ENCODE assay signal across 8 cellular contexts in the genomic region with DNA sequence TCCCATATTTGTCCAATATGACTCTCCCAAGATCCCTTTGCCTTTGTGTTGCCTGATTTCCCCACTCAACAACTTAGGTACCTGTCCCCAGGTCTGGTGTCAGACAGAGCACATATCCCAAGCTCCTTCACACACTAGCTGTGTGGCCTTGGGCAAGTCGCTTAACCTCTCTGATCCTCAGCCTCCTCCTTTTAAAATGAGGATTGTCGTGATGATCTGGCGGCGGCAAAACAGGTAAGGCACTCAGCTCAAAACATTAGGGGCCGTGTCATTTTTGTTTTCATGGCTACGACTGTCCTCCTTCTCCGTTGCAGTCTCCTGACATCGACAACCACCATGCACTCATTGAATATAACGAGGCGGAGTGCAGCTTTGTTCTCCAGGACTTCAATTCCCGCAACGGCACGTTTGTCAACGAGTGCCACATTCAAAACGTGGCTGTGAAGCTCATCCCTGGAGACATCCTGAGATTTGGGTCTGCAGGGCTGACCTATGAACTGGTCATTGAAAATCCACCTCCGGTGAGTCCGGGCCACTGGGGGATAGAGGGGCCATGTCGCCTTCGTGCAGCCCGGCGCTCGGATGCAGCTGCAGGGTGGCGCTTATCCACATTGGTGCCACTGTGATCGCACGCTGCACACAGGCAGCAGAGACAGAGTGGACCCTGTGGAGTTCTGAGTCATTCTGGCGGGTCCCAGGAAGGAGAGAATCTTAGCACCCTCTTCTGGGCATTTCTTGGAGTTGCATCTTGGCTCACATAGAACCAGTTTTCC. TPM values are rescaled to one million over a fixed set of nuclear protein-coding genes. Genes with fewer than 3 reads are reported as not detected.
DNase-seq lines count a peak whose midpoint lies in the region; ATAC-seq and TF ChIP-seq lines count a peak whose summit lies in the region.

No MANE protein-coding gene starts in this region.

- H3K36me3 ChIP-seq in HUES6 (ENCODE audit: control insufficient read depth, insufficient read depth, low read length) (no peaks in the 10 kb centered on the region), NT2/D1 (ENCODE audit: insufficient read depth, insufficient read length, low read length) (no peaks in the 10 kb centered on the region), adipocyte (ENCODE audit: control insufficient read depth, insufficient read depth, low read length, severe bottlenecking) (no peaks in the 10 kb centered on the region), left ventricle myocardium inferior (no peaks in the 10 kb centered on the region), psoas muscle (ENCODE audit: insufficient read depth in 1 of 2, low read depth in 1 of 2) (no peaks in the 10 kb centered on the region)

- no peaks in the 10 kb centered on the region for H3K9me3 ChIP-seq in HUES6 (ENCODE audit: control insufficient read depth, insufficient read depth, low read depth, low read length)
- H3K9me3 ChIP-seq in NT2/D1 (ENCODE audit: insufficient read depth, low read length): no peaks in the 10 kb centered on the region
- no peaks in the 10 kb centered on the region for H3K9me3 ChIP-seq in adipocyte (ENCODE audit: control insufficient read depth, low read length)
- no peaks in the 10 kb centered on the region for H3K9me3 ChIP-seq in left ventricle myocardium inferior (replicated peaks)
- no peaks in the 10 kb centered on the region for H3K9me3 ChIP-seq in psoas muscle

- no peak overlapping the region for H3K27ac ChIP-seq in HUES6 (ENCODE audit: low read depth, low read length)
- H3K27ac ChIP-seq in left ventricle myocardium inferior (replicated peaks): no peak overlapping the region
- H3K27ac ChIP-seq in psoas muscle: no peak overlapping the region

- ATAC-seq in psoas muscle (peak in 3 of 4 donors; percentile 45 to 60 (median 58)), HG02884 (IDR thresholded peaks at IDR 0.05; ENCODE audit: unreplicated experiment) (no peak)

- no peak overlapping the region for H3K9ac ChIP-seq in HUES6 (ENCODE audit: low read length)
- H3K9ac ChIP-seq in NT2/D1 (ENCODE audit: insufficient read length, low read depth): no peak overlapping the region
- H3K9ac ChIP-seq in adipocyte (ENCODE audit: low read length): no peak overlapping the region

- H3K4me1 ChIP-seq in HUES6 (ENCODE audit: control insufficient read depth, insufficient read depth, low read length) (no peaks in the 10 kb centered on the region), NT2/D1 (ENCODE audit: insufficient read depth, insufficient read length) (no peaks in the 10 kb centered on the region), adipocyte (ENCODE audit: control insufficient read depth, insufficient read depth, low read length) (no peaks in the 10 kb centered on the region), left ventricle myocardium inferior (peaks cover 4% of the 10 kb centered on the region), psoas muscle (no peaks in the 10 kb centered on the region)

- intact Hi-C loops in left ventricle myocardium inferior (cut with micrococcal nuclease): loop anchor here (5.0 to 10.0 kb wide), 2 partner anchors 117 to 145 kb away; a partner anchor contains a TSS
- intact Hi-C loops in psoas muscle (cut with DNase I): loop anchor here in 1 of 2 donors (1.0 to 10.0 kb wide), 2 partner anchors 120 to 147 kb away; no protein-coding TSS in a partner anchor

- H3K27me3 ChIP-seq in HUES6 (ENCODE audit: control insufficient read depth, insufficient read depth, low read length) (0 out of 2 replicates have a peak, but pooled peaks cover 4% of the 10 kb centered on the region), NT2/D1 (ENCODE audit: insufficient read depth, insufficient read length) (peaks cover 4% of the 10 kb centered on the region), adipocyte (replicated peaks; ENCODE audit: control insufficient read depth, insufficient read depth, low read length) (peaks cover 56% of the 10 kb centered on the region), left ventricle myocardium inferior (ENCODE audit: low read depth) (peaks cover 11% of the 10 kb centered on the region), psoas muscle (ENCODE audit: insufficient read depth in 3 of 3, low read length in 2 of 3) (peaks cover 0 to 33% (median 0%) of the 10 kb centered on the region in 3 donors)

- DNase-seq in Daoy (ENCODE audit: low read depth): peak; percentile 81
- DNase-seq in NT2/D1 (ENCODE audit: low read depth, low spot score): peak; percentile 52
- peak; percentile 93 for DNase-seq in adipocyte (ENCODE audit: low read depth)
- DNase-seq in left ventricle myocardium inferior: peak; percentile 31
- peak in 1 of 2 donors; percentile 33 for DNase-seq in psoas muscle
- DNase-seq in GOT3 (lab: John Stamatoyannopoulos, UW): no peak

- H3K4me3 ChIP-seq in HUES6 (ENCODE audit: low read depth, low read length) (peak overlapping the region; percentile 28), NT2/D1 (ENCODE audit: insufficient read length, low read depth) (no peak overlapping the region), adipocyte (ENCODE audit: low read length) (no peak overlapping the region), left ventricle myocardium inferior (no peak overlapping the region), psoas muscle (no peak overlapping the region)

- WGBS in psoas muscle, 3 donors: 30% methylated on average over 26 of the region's 26 CpGs

- TF ChIP-seq CTCF in left ventricle myocardium inferior (IDR thresholded peaks at IDR 0.05; ENCODE audit: borderline replicate concordance) (peak; percentile 87), psoas muscle (IDR thresholded peaks at IDR 0.05) (peak; percentile 56)

RNA-seq across cellular contexts. Expression of a gene that starts 25.2 kb away (rescaled TPM):
- 1.0 and 4.8 TPM in 2 replicates for total RNA-seq in Daoy (2014; rRNA removed; shearing (Covaris generic))
- total RNA-seq in left ventricle myocardium inferior (not detected), psoas muscle (under 1 TPM in 2 of 4 donors, not detected in 2; 0.06 to 0.24 TPM)
- under 1 TPM in 1 of 3 donors, not detected in 2; 0.03 TPM for polyA plus RNA-seq in psoas muscle
